ENCODE assay signal across 12 cellular contexts in the genomic region with DNA sequence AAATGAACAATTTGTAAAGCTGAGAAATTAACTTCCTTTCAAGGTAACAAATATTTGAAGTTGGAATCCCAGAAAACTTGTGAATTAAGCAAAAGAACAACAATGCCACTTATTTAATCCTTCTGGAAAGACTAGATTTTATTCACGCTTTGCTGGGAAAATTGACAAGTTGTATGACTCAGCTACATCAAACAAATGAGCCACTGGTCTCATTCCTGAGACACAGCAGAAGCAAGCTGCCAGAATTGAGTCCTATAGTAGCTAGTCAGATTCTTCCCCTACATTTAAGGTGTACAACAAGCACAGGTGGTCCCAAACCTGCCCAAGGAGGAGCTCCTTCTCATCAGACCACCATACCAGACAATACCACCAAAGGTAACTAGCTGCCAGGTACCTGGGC.
DNase-seq lines count a peak whose midpoint lies in the region; ATAC-seq and TF ChIP-seq lines count a peak whose summit lies in the region.
"Had no signal": no experiment of that assay in that cellular context is flagged by ENCODE, and none has a peak within 500 bp of the region (broad histone marks: within the 10 kb centered on the region; RNA-seq: fewer than 3 reads in every experiment).

No MANE protein-coding gene starts in this region.

- no peaks in the 10 kb centered on the region for H3K36me3 ChIP-seq in RWPE2 (ENCODE audit: low read depth)

- DNase-seq in GM04503 (ENCODE audit: low read depth) (peak; percentile 41), RWPE2 (ENCODE audit: low spot score) (no peak), fibroblast of pulmonary artery (ENCODE audit: low read depth) (peak; percentile 51), renal cortical epithelial cell (ENCODE audit: low read depth) (peak; percentile 89), NCI-H1436 (lab: John Stamatoyannopoulos, UW) (no peak)
- DNase-seq in activated CD4-positive, alpha-beta T cell treated with anti-CD3 and anti-CD28 coated beads for 48 hours = no peak
- no peak for DNase-seq in activated naive CD4-positive, alpha-beta T cell treated with anti-CD3 and anti-CD28 coated beads for 36 hours
- DNase-seq: activated naive CD4-positive, alpha-beta T cell treated with anti-CD3 and anti-CD28 coated beads, Interleukin-2, amount 10 ng/mL, durations not matched to agents 7 days and 5 days; effector CD4-positive, alpha-beta T cell; naive thymus-derived CD4-positive, alpha-beta T cell; NCI-H1048 had no signal

- H3K4me1 ChIP-seq in RWPE2 (ENCODE audit: insufficient read depth, poor library complexity, severe bottlenecking) = peaks cover 17% of the 10 kb centered on the region

- ATAC-seq in RWPE2 (ENCODE audit: low read depth) = peak; percentile 75
- no peak for ATAC-seq in stimulated activated memory B cell treated with anti-CD40 and anti-IgM and Interleukin-4, amounts not matched to agents 10 μg/mL and 1 μg/mL and 100 μg/mL, for 72 hours
- ATAC-seq: naive thymus-derived CD4-positive, alpha-beta T cell had no signal

- H3K4me1 Mint-ChIP-seq in activated naive CD4-positive, alpha-beta T cell treated with anti-CD3 and anti-CD28 coated beads for 36 hours (ENCODE audit: low read depth) = no peaks in the 10 kb centered on the region
- no peaks in the 10 kb centered on the region for H3K4me1 Mint-ChIP-seq in stimulated activated memory B cell treated with anti-CD40 and anti-IgM and Interleukin-4, amounts not matched to agents 10 μg/mL and 1 μg/mL and 100 μg/mL, for 72 hours
- H3K4me1 Mint-ChIP-seq: activated naive CD4-positive, alpha-beta T cell treated with anti-CD3 and anti-CD28 coated beads, Interleukin-2, amount 10 ng/mL, durations not matched to agents 7 days and 5 days; naive thymus-derived CD4-positive, alpha-beta T cell had no signal

- peaks cover 6% of the 10 kb centered on the region for H3K27me3 Mint-ChIP-seq in activated naive CD4-positive, alpha-beta T cell treated with anti-CD3 and anti-CD28 coated beads for 36 hours (ENCODE audit: low read depth)
- H3K27me3 Mint-ChIP-seq in stimulated activated memory B cell treated with anti-CD40 and anti-IgM and Interleukin-4, amounts not matched to agents 10 μg/mL and 1 μg/mL and 100 μg/mL, for 72 hours = no peaks in the 10 kb centered on the region

- no peak for TF ChIP-seq CTCF in RWPE2 (IDR thresholded peaks at IDR 0.05; ENCODE audit: poor library complexity, severe bottlenecking)
- no peak for TF ChIP-seq CTCF in fibroblast of pulmonary artery (IDR thresholded peaks at IDR 0.05; ENCODE audit: low read length, missing control alignments)

- intact Hi-C loops in activated naive CD4-positive, alpha-beta T cell treated with anti-CD3 and anti-CD28 coated beads for 36 hours (cut with micrococcal nuclease) = no loop called here

- H3K27me3 ChIP-seq in RWPE2 (ENCODE audit: insufficient read depth, poor library complexity, severe bottlenecking) = no peaks in the 10 kb centered on the region

- H3K4me3 ChIP-seq in RWPE2 (ENCODE audit: severe bottlenecking) = no peak overlapping the region
- H3K4me3 ChIP-seq in fibroblast of pulmonary artery (replicated peaks; ENCODE audit: low read depth, low read length) = no peak overlapping the region

- no peaks in the 10 kb centered on the region for H3K9me3 ChIP-seq in RWPE2 (ENCODE audit: severe bottlenecking)

- H3K27ac Mint-ChIP-seq in activated naive CD4-positive, alpha-beta T cell treated with anti-CD3 and anti-CD28 coated beads for 36 hours = no peak overlapping the region
- no peak overlapping the region for H3K27ac Mint-ChIP-seq in stimulated activated memory B cell treated with anti-CD40 and anti-IgM and Interleukin-4, amounts not matched to agents 10 μg/mL and 1 μg/mL and 100 μg/mL, for 72 hours
- H3K27ac Mint-ChIP-seq: activated naive CD4-positive, alpha-beta T cell treated with anti-CD3 and anti-CD28 coated beads, Interleukin-2, amount 10 ng/mL, durations not matched to agents 7 days and 5 days; naive thymus-derived CD4-positive, alpha-beta T cell had no signal

- H3K9me3 Mint-ChIP-seq in activated naive CD4-positive, alpha-beta T cell treated with anti-CD3 and anti-CD28 coated beads for 36 hours = no peaks in the 10 kb centered on the region
- no peaks in the 10 kb centered on the region for H3K9me3 Mint-ChIP-seq in stimulated activated memory B cell treated with anti-CD40 and anti-IgM and Interleukin-4, amounts not matched to agents 10 μg/mL and 1 μg/mL and 100 μg/mL, for 72 hours
- H3K9me3 Mint-ChIP-seq: activated naive CD4-positive, alpha-beta T cell treated with anti-CD3 and anti-CD28 coated beads, Interleukin-2, amount 10 ng/mL, durations not matched to agents 7 days and 5 days; naive thymus-derived CD4-positive, alpha-beta T cell had no signal

- no peaks in the 10 kb centered on the region for H3K36me3 Mint-ChIP-seq in activated naive CD4-positive, alpha-beta T cell treated with anti-CD3 and anti-CD28 coated beads for 36 hours (ENCODE audit: low read depth)
- no peaks in the 10 kb centered on the region for H3K36me3 Mint-ChIP-seq in stimulated activated memory B cell treated with anti-CD40 and anti-IgM and Interleukin-4, amounts not matched to agents 10 μg/mL and 1 μg/mL and 100 μg/mL, for 72 hours
- H3K36me3 Mint-ChIP-seq: activated naive CD4-positive, alpha-beta T cell treated with anti-CD3 and anti-CD28 coated beads, Interleukin-2, amount 10 ng/mL, durations not matched to agents 7 days and 5 days; naive thymus-derived CD4-positive, alpha-beta T cell had no signal

- H3K4me3 Mint-ChIP-seq in activated naive CD4-positive, alpha-beta T cell treated with anti-CD3 and anti-CD28 coated beads for 36 hours = no peak overlapping the region
- H3K4me3 Mint-ChIP-seq in stimulated activated memory B cell treated with anti-CD40 and anti-IgM and Interleukin-4, amounts not matched to agents 10 μg/mL and 1 μg/mL and 100 μg/mL, for 72 hours = no peak overlapping the region
- H3K4me3 Mint-ChIP-seq: activated naive CD4-positive, alpha-beta T cell treated with anti-CD3 and anti-CD28 coated beads, Interleukin-2, amount 10 ng/mL, durations not matched to agents 7 days and 5 days; naive thymus-derived CD4-positive, alpha-beta T cell had no signal

- CTCF ChIA-PET in activated naive CD4-positive, alpha-beta T cell treated with anti-CD3 and anti-CD28 coated beads for 36 hours (lab: Charles Lee) = interaction anchor here (0.8 kb wide), 1 partner anchor 102 kb away, joined by 3 read pairs; no protein-coding TSS in a partner anchor

- peak overlapping the region; percentile 1 for H3K27ac ChIP-seq in RWPE2 (ENCODE audit: poor library complexity, severe bottlenecking)

Comparison
In these comparisons a context has a peak if more than half of its experiments do, and no peak if none do; other contexts are left out.
1. DNase-seq: peak in GM04503 (single experiment), fibroblast of pulmonary artery (single experiment) and renal cortical epithelial cell (single experiment); none in RWPE2 (single experiment), NCI-H1436 (single experiment), activated CD4-positive, alpha-beta T cell treated with anti-CD3 and anti-CD28 coated beads for 48 hours (single experiment) and activated naive CD4-positive, alpha-beta T cell treated with anti-CD3 and anti-CD28 coated beads for 36 hours (single experiment).